8 cellular contexts compared by ENCODE assay signal in genomic region chr15:74540761-74541493, GRCh38. TPM values are rescaled to one million over a fixed set of nuclear protein-coding genes. Genes with fewer than 3 reads are reported as not detected.
DNase-seq lines count a peak whose midpoint lies in the region; ATAC-seq and TF ChIP-seq lines count a peak whose summit lies in the region.

Gene ARID3B (plus strand): TSS chr15:74541220. CDS start chr15:74543937, 2,717 bp downstream.

- peak within 1 kb of the TSS; percentile 77 for H3K27ac ChIP-seq in RWPE2 (ENCODE audit: poor library complexity, severe bottlenecking)

- DNase-seq in ELF-1 (ENCODE audit: low read depth, low spot score) (peak; percentile 98), H7 (peak; percentile 98), M059J (ENCODE audit: low read depth) (peak; percentile 97), RWPE2 (ENCODE audit: low spot score) (peak; percentile 100), fibroblast of peridontal ligament (ENCODE audit: extremely low read depth) (peak; percentile 93), natural killer cell (peak; percentile 84)
- DNase-seq in stimulated activated naive B cell treated with anti-CD40 and anti-IgM and Interleukin-4, amounts not matched to agents 10 μg/mL and 1 μg/mL and 100 μg/mL, for 72 hours, result peak; percentile 93

- peaks cover 45% of the 10 kb centered on the region for H3K36me3 Mint-ChIP-seq in activated T-helper 17 cell treated with anti-CD3 and anti-CD28 coated beads, Interleukin-2, amount 50 U/mL, for 72 hours (ENCODE audit: low read depth)
- H3K36me3 Mint-ChIP-seq in natural killer cell, result no peaks in the 10 kb centered on the region
- peaks cover 11 to 29% of the 10 kb centered on the region in 2 donors for H3K36me3 Mint-ChIP-seq in stimulated activated naive B cell treated with anti-CD40 and anti-IgM and Interleukin-4, amounts not matched to agents 10 μg/mL and 1 μg/mL and 100 μg/mL, for 72 hours

- intact Hi-C loops in natural killer cell (cut with micrococcal nuclease), result loop anchor here (1.0 to 5.0 kb wide), 3 partner anchors 56 to 248 kb away; partner anchors contain the start of gene UBL7

- ATAC-seq in RWPE2 (ENCODE audit: low read depth) (peak; percentile 94), natural killer cell (peak; percentile 85 to 97 (median 92))
- peak; percentile 90 for ATAC-seq in activated T-helper 17 cell treated with anti-CD3 and anti-CD28 coated beads, Interleukin-2, amount 50 U/mL, for 72 hours (replicated peaks)
- peak; percentile 89 to 92 for ATAC-seq in stimulated activated naive B cell treated with anti-CD40 and anti-IgM and Interleukin-4, amounts not matched to agents 10 μg/mL and 1 μg/mL and 100 μg/mL, for 72 hours (replicated peaks)

- no peaks in the 10 kb centered on the region for H3K9me3 ChIP-seq in RWPE2 (ENCODE audit: severe bottlenecking)

- H3K4me3 ChIP-seq in H7 (ENCODE audit: insufficient read depth, low read depth, low read length) (peak within 1 kb of the TSS; percentile 95), RWPE2 (ENCODE audit: severe bottlenecking) (peak within 1 kb of the TSS; percentile 79)

- H3K4me1 ChIP-seq in RWPE2 (ENCODE audit: insufficient read depth, poor library complexity, severe bottlenecking), result peaks cover 31% of the 10 kb centered on the region

- no peaks in the 10 kb centered on the region for H3K27me3 Mint-ChIP-seq in activated T-helper 17 cell treated with anti-CD3 and anti-CD28 coated beads, Interleukin-2, amount 50 U/mL, for 72 hours
- H3K27me3 Mint-ChIP-seq in natural killer cell (ENCODE audit: low read depth in 2 of 2), result no peaks in the 10 kb centered on the region
- H3K27me3 Mint-ChIP-seq in stimulated activated naive B cell treated with anti-CD40 and anti-IgM and Interleukin-4, amounts not matched to agents 10 μg/mL and 1 μg/mL and 100 μg/mL, for 72 hours, result no peaks in the 10 kb centered on the region

- peak within 1 kb of the TSS; percentile 99 for H3K4me3 Mint-ChIP-seq in activated T-helper 17 cell treated with anti-CD3 and anti-CD28 coated beads, Interleukin-2, amount 50 U/mL, for 72 hours
- H3K4me3 Mint-ChIP-seq in natural killer cell, result peak within 1 kb of the TSS; percentile 99
- H3K4me3 Mint-ChIP-seq in stimulated activated naive B cell treated with anti-CD40 and anti-IgM and Interleukin-4, amounts not matched to agents 10 μg/mL and 1 μg/mL and 100 μg/mL, for 72 hours, result peak within 1 kb of the TSS; percentile 96 to 99

- TF ChIP-seq CTCF in RWPE2 (IDR thresholded peaks at IDR 0.05; ENCODE audit: poor library complexity, severe bottlenecking) (no peak), natural killer cell (IDR thresholded peaks at IDR 0.05) (no peak)

- H3K27ac Mint-ChIP-seq in activated T-helper 17 cell treated with anti-CD3 and anti-CD28 coated beads, Interleukin-2, amount 50 U/mL, for 72 hours, result peak within 1 kb of the TSS; percentile 94
- H3K27ac Mint-ChIP-seq in natural killer cell, result peak within 1 kb of the TSS; percentile 92 to 97
- peak within 1 kb of the TSS; percentile 96 for H3K27ac Mint-ChIP-seq in stimulated activated naive B cell treated with anti-CD40 and anti-IgM and Interleukin-4, amounts not matched to agents 10 μg/mL and 1 μg/mL and 100 μg/mL, for 72 hours

- H3K4me1 Mint-ChIP-seq in activated T-helper 17 cell treated with anti-CD3 and anti-CD28 coated beads, Interleukin-2, amount 50 U/mL, for 72 hours, result peaks cover 44% of the 10 kb centered on the region
- peaks cover 51 to 58% of the 10 kb centered on the region in 2 donors for H3K4me1 Mint-ChIP-seq in natural killer cell
- H3K4me1 Mint-ChIP-seq in stimulated activated naive B cell treated with anti-CD40 and anti-IgM and Interleukin-4, amounts not matched to agents 10 μg/mL and 1 μg/mL and 100 μg/mL, for 72 hours, result peaks cover 36 to 45% of the 10 kb centered on the region in 2 donors

- H3K36me3 ChIP-seq in H7 (replicated peaks; ENCODE audit: control insufficient read depth, insufficient read depth, low read length) (peaks cover 14% of the 10 kb centered on the region), RWPE2 (ENCODE audit: low read depth) (peaks cover 16% of the 10 kb centered on the region)

- H3K9me3 Mint-ChIP-seq in activated T-helper 17 cell treated with anti-CD3 and anti-CD28 coated beads, Interleukin-2, amount 50 U/mL, for 72 hours, result no peaks in the 10 kb centered on the region
- H3K9me3 Mint-ChIP-seq in natural killer cell, result no peaks in the 10 kb centered on the region
- no peaks in the 10 kb centered on the region for H3K9me3 Mint-ChIP-seq in stimulated activated naive B cell treated with anti-CD40 and anti-IgM and Interleukin-4, amounts not matched to agents 10 μg/mL and 1 μg/mL and 100 μg/mL, for 72 hours

- no peaks in the 10 kb centered on the region for H3K27me3 ChIP-seq in H7 (ENCODE audit: control insufficient read depth, insufficient read depth, low read length)
- H3K27me3 ChIP-seq in RWPE2 (ENCODE audit: insufficient read depth, poor library complexity, severe bottlenecking), result no peaks in the 10 kb centered on the region

RNA-seq across cellular contexts. Expression of gene ARID3B, which starts in this region (rescaled TPM):
- total RNA-seq in H7 (2014; rRNA removed; shearing (Covaris generic)), result 65.9 and 68.0 TPM in 2 replicates
- total RNA-seq in M059J (2014; rRNA removed; shearing (Covaris generic)), result 0.71 and 2.0 TPM in 2 replicates
- 10 to 100 TPM; 40.3 to 43.9 TPM for total RNA-seq in activated T-helper 17 cell treated with anti-CD3 and anti-CD28 coated beads, Interleukin-2, amount 50 U/mL, for 72 hours
- total RNA-seq in natural killer cell, result 10 to 100 TPM; 56.4 to 59.2 (median 58.3) TPM

Comparison
In these comparisons a context has a peak if more than half of its experiments do, and no peak if none do; other contexts are left out.
1. Peak in every context shown above with its lines: DNase-seq, ATAC-seq, H3K4me3 ChIP-seq and H3K27ac ChIP-seq.
2. RNA of gene ARID3B (total RNA-seq): 65.9 to 68.0 TPM in H7, 56.4 to 59.2 TPM in natural killer cell and 40.3 to 43.9 TPM in activated T-helper 17 cell treated with anti-CD3 and anti-CD28 coated beads, Interleukin-2, amount 50 U/mL, for 72 hours; 0.71 to 2.0 TPM in M059J; every median in the first group is over 10 times any median in the second.